ENCODE assay signal across 1 cellular context in genomic region chr7:17697128-17697881, GRCh38.
TF ChIP-seq lines count a peak whose summit lies in the region.

No MANE protein-coding gene starts in this region.

TF ChIP-seq in IMR-90, 13 proteins besides CTCF, POLR2A, EP300 and RAD21:
- TF ChIP-seq CEBPB (IDR thresholded peaks at IDR 0.05; ENCODE audit: low read depth, low read length) = peak; percentile 68
- no peak for TF ChIP-seq BHLHE40 (IDR thresholded peaks at IDR 0.05; ENCODE audit: low read depth, low read length)
- TF ChIP-seq, protein P1, sequence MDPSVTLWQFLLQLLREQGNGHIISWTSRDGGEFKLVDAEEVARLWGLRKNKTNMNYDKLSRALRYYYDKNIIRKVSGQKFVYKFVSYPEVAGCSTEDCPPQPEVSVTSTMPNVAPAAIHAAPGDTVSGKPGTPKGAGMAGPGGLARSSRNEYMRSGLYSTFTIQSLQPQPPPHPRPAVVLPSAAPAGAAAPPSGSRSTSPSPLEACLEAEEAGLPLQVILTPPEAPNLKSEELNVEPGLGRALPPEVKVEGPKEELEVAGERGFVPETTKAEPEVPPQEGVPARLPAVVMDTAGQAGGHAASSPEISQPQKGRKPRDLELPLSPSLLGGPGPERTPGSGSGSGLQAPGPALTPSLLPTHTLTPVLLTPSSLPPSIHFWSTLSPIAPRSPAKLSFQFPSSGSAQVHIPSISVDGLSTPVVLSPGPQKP (IDR thresholded peaks at IDR 0.05; ENCODE audit: borderline replicate concordance, low read depth, low read length) = no peak
